In the genomic region with DNA sequence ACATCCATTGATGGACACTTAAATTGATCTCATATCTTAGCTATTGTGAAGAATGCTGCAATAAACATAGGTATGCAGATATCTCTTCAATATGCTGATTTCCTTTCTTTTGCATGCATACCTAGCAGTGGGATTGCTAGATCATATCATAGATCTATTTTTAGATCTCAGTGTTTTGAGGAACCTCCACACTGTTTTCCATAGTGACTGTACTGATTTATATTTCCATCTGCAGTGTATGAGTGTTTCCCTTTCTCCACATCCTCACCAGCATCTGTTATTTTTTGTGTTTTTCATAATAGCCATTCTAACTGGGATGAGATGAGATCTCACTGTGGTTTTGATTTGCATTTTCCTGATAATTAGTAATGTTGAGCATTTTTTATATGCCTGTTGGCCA, we compare ENCODE assay signal across 16 cellular contexts. TPM values are rescaled to one million over a fixed set of nuclear protein-coding genes. Genes with fewer than 3 reads are reported as not detected.
A peak's percentile ranks its signal among the peaks of the same experiment; 100 is the strongest.
DNase-seq lines count a peak whose midpoint lies in the region; ATAC-seq, FAIRE-seq and TF ChIP-seq lines count a peak whose summit lies in the region.
"Had no signal": no experiment of that assay in that cellular context is flagged by ENCODE, and none has a peak within 500 bp of the region (broad histone marks: within the 10 kb centered on the region; RNA-seq: fewer than 3 reads in every experiment).

No MANE protein-coding gene starts in this region.

- no peak for TF ChIP-seq RAD21 in K562 (CRISPR knock-in tag; conservative IDR thresholded peaks at IDR 0.05 in 1 of 2, IDR thresholded peaks at IDR 0.05 in 1 of 2)
- no peak for TF ChIP-seq RAD21 in neural cell (conservative IDR thresholded peaks at IDR 0.05)

- POLR2A ChIA-PET in K562 (lab: Yijun Ruan, JAX), result no interaction called here

- TF ChIP-seq CTCF in HFFc6 (IDR thresholded peaks at IDR 0.05), result no peak
- TF ChIP-seq CTCF in K562 (IDR thresholded peaks at IDR 0.05 in 2 of 3, conservative IDR thresholded peaks at IDR 0.05 in 1 of 3; ENCODE audit: insufficient read depth in 2 of 3, low read depth in 1 of 3, low read length in 3 of 3), result no peak
- no peak for TF ChIP-seq CTCF in neural cell (IDR thresholded peaks at IDR 0.05; ENCODE audit: poor library complexity, severe bottlenecking)

- DNase-seq in HFFc6, result peak; percentile 40
- peak; percentile 31 for DNase-seq in LHCN-M2 (ENCODE audit: low read depth)
- DNase-seq in K562 (ENCODE audit: extremely low read depth in 1 of 4, low spot score in 3 of 4), result no peak
- no peak for DNase-seq in hypothalamus (lab: John Stamatoyannopoulos, UW)
- DNase-seq in GM23248, result no peak
- DNase-seq: BE2C; CD4-positive, alpha-beta memory T cell; DMS79; GDM1 had no signal

- peak overlapping the region; percentile 25; the same call in 1 of the 2 replicates for H3K27ac Mint-ChIP-seq in HFFc6
- H3K27ac Mint-ChIP-seq: CD4-positive, alpha-beta memory T cell had no signal

- peaks cover 0 to 7% of the 10 kb centered on the region in 2 experiments; a peak in 1 of 5 replicates for H3K4me1 ChIP-seq in K562 (replicated peaks in 1 of 2; ENCODE audit: control insufficient read depth in 2 of 2, insufficient read depth in 2 of 2, low read length in 2 of 2)
- peaks cover 17% of the 10 kb centered on the region for H3K4me1 ChIP-seq in GM23248 (ENCODE audit: insufficient read depth)
- H3K4me1 ChIP-seq: A549, BE2C had no signal

- H3K4me2 ChIP-seq in K562 (ENCODE audit: insufficient read depth, low read length) (no peak overlapping the region), neural cell (ENCODE audit: low read length) (no peak overlapping the region), GM23248 (ENCODE audit: unreplicated experiment) (no peak overlapping the region)
- H3K4me2 ChIP-seq: A549 had no signal

- H3K9me1 ChIP-seq in K562 (ENCODE audit: control insufficient read depth, insufficient read depth, low read length), result no peaks in the 10 kb centered on the region

- no peak for ATAC-seq in K562
- no peak for ATAC-seq in GM21528 (IDR thresholded peaks at IDR 0.05; ENCODE audit: low FRiP score, unreplicated experiment)
- ATAC-seq: A549, HCT116 had no signal

- H4K20me1 ChIP-seq in K562 (replicated peaks; ENCODE audit: control insufficient read depth, insufficient read depth, low read length) (no peaks in the 10 kb centered on the region), neural cell (ENCODE audit: insufficient read depth) (no peaks in the 10 kb centered on the region), GM23248 (ENCODE audit: insufficient read depth) (no peaks in the 10 kb centered on the region)

- H3K9me2 ChIP-seq in neural cell (ENCODE audit: insufficient read depth, low read length) (no peaks in the 10 kb centered on the region), GM23248 (ENCODE audit: insufficient read depth) (no peaks in the 10 kb centered on the region)

- H3K4me3 Mint-ChIP-seq in HFFc6, result no peak overlapping the region
- H3K4me3 Mint-ChIP-seq: CD4-positive, alpha-beta memory T cell had no signal

- TF ChIP-seq POLR2A in K562 (conservative IDR thresholded peaks at IDR 0.05), result no peak

- CTCF ChIA-PET in K562 (lab: Yijun Ruan, JAX; ENCODE audit: low intra/inter-chr PET ratio), result no interaction called here

- no peaks in the 10 kb centered on the region; the same call in 1 of the 2 replicates for H3K9me3 ChIP-seq in K562 (replicated peaks; ENCODE audit: control insufficient read depth, insufficient read depth, low read depth, low read length)
- no peaks in the 10 kb centered on the region for H3K9me3 ChIP-seq in neural cell (ENCODE audit: low read length)
- peaks cover 3% of the 10 kb centered on the region for H3K9me3 ChIP-seq in GM23248 (ENCODE audit: low read depth)
- H3K9me3 ChIP-seq: BE2C had no signal

- H3K79me2 ChIP-seq in K562 (ENCODE audit: control insufficient read depth, insufficient read depth, low read length) (no peaks in the 10 kb centered on the region), neural cell (replicated peaks; ENCODE audit: insufficient read depth, low read length) (no peaks in the 10 kb centered on the region), GM23248 (ENCODE audit: insufficient read depth) (no peaks in the 10 kb centered on the region)

- TF ChIP-seq EP300 in K562 (IDR thresholded peaks at IDR 0.05; ENCODE audit: low read length) (no peak), neural cell (conservative IDR thresholded peaks at IDR 0.05; ENCODE audit: poor library complexity, severe bottlenecking) (no peak)

- H3K4me1 Mint-ChIP-seq in HFFc6 (ENCODE audit: low read depth), result peaks cover 46% of the 10 kb centered on the region

- in situ Hi-C loops in K562 (cut with MboI) (loop anchor here (10.0 kb wide), 1 partner anchor 175 kb away; no protein-coding TSS in a partner anchor), GM23248 (cut with MboI) (loop anchor here (25.0 kb wide), 1 partner anchor 93 kb away; no protein-coding TSS in a partner anchor)

- peaks cover 5% of the 10 kb centered on the region for H3K9me3 Mint-ChIP-seq in HFFc6

- FAIRE-seq in K562 (lab: Jason Lieb, UNC), result no peak
- FAIRE-seq: A549, GM12892, GM19239 had no signal

- H3K36me3 ChIP-seq in K562 (ENCODE audit: control insufficient read depth, insufficient read depth, low read length) (no peaks in the 10 kb centered on the region), neural cell (ENCODE audit: insufficient read depth, low read length) (no peaks in the 10 kb centered on the region), GM23248 (ENCODE audit: low read depth) (no peaks in the 10 kb centered on the region)
- H3K36me3 ChIP-seq: BE2C had no signal

- H3K27me3 ChIP-seq in K562 (ENCODE audit: control insufficient read depth in 2 of 2, insufficient read depth in 2 of 2, low read length in 2 of 2) (no peaks in the 10 kb centered on the region), neural cell (ENCODE audit: insufficient read depth, low read depth, low read length) (no peaks in the 10 kb centered on the region), GM23248 (replicated peaks; ENCODE audit: insufficient read depth) (no peaks in the 10 kb centered on the region)
- H3K27me3 ChIP-seq: BE2C had no signal

- no peak overlapping the region for H3K4me3 ChIP-seq in K562
- no peak overlapping the region for H3K4me3 ChIP-seq in neural cell (ENCODE audit: low read length)
- no peak overlapping the region for H3K4me3 ChIP-seq in GM23248
- H3K4me3 ChIP-seq: A549 had no signal

- peaks cover 3% of the 10 kb centered on the region for H3F3A ChIP-seq in neural cell (ENCODE audit: insufficient read depth, low read length, poor library complexity, severe bottlenecking)
- H3F3A ChIP-seq in GM23248 (ENCODE audit: insufficient read depth), result peaks cover 15% of the 10 kb centered on the region; the same call in 1 of the 2 replicates

- H3K36me3 Mint-ChIP-seq in HFFc6 (ENCODE audit: low read depth), result peaks cover 18% of the 10 kb centered on the region
- H3K36me3 Mint-ChIP-seq: CD4-positive, alpha-beta memory T cell had no signal

- no peak overlapping the region for H3K9ac ChIP-seq in K562 (ENCODE audit: insufficient read depth in 1 of 2, low read depth in 2 of 2, low read length in 2 of 2)
- no peak overlapping the region for H3K9ac ChIP-seq in neural cell (ENCODE audit: low read length)
- H3K9ac ChIP-seq in GM23248, result no peak overlapping the region

- BruUV-seq in K562 (replicated peaks; lab: Mats Ljungman, UMichigan), result no TSS peak

- H3K27me3 Mint-ChIP-seq in HFFc6 (ENCODE audit: insufficient read depth), result peaks cover 2% of the 10 kb centered on the region
- H3K27me3 Mint-ChIP-seq: CD4-positive, alpha-beta memory T cell had no signal

- intact Hi-C loops in K562 (cut with micrococcal nuclease), result loop anchor here (10.0 kb wide), 1 partner anchor 525 kb away; no protein-coding TSS in a partner anchor

- H3K27ac ChIP-seq in K562 (ENCODE audit: extremely low read depth, low read depth, low read length), result no peak overlapping the region
- H3K27ac ChIP-seq in neural cell (ENCODE audit: low read length), result peak overlapping the region; percentile 19
- H3K27ac ChIP-seq in GM23248, result no peak overlapping the region
- H3K27ac ChIP-seq: A549, C4-2B had no signal

- no peak overlapping the region for H2AFZ ChIP-seq in K562 (ENCODE audit: low read depth, low read length)
- no peak overlapping the region for H2AFZ ChIP-seq in neural cell (ENCODE audit: low read depth, low read length)
- H2AFZ ChIP-seq in GM23248, result no peak overlapping the region

TF ChIP-seq in K562, 482 proteins besides CTCF, POLR2A, EP300 and RAD21:
- TF ChIP-seq ZNF445 (CRISPR knock-in tag; IDR thresholded peaks at IDR 0.05; ENCODE audit: low read depth) (no peak), MEF2D (tag; conservative IDR thresholded peaks at IDR 0.05; ENCODE audit: low read depth) (peak; percentile 80)
TF ChIP-seq in K562: peak in this region for 1.

TF ChIP-seq in neural cell, 6 proteins besides CTCF, POLR2A, EP300 and RAD21:
- TF ChIP-seq SMC3 (conservative IDR thresholded peaks at IDR 0.05; ENCODE audit: poor library complexity) (no peak), EZH2 (IDR thresholded peaks at IDR 0.05; ENCODE audit: borderline replicate concordance, insufficient read depth, low read length, poor library complexity, severe bottlenecking) (no peak), POLR2AphosphoS5 (IDR thresholded peaks at IDR 0.05) (no peak), TAF1 (IDR thresholded peaks at IDR 0.05; ENCODE audit: low read depth) (no peak)

RNA-seq across cellular contexts. Expression of gene RASA2, which starts 17.1 kb away (rescaled TPM):
- 10 to 100 TPM; 12.6 to 17.7 (median 14.5) TPM for total RNA-seq in HFFc6 (2021; fragmentation: NEBNext Ultra II Directional; extraction: Animal tissue kit (Norgen Biotek cat#: 25700))
- total RNA-seq in LHCN-M2 (2014; rRNA removed) (10.9 and 11.3 TPM in 2 replicates), K562 (2014; rRNA removed) (6.1 and 6.6 TPM in 2 replicates), K562 (2014; rRNA removed; fragmentation: Illumina TruSeq; extraction: Trizol) (12.8 and 13.4 TPM in 2 replicates), K562 (2015; rRNA removed; fragmentation: Illumina TruSeq; extraction: Trizol) (10.0 and 11.3 TPM in 2 replicates), K562 (2021) (10.4 and 14.1 TPM in 2 replicates)
- 2.3 TPM for polyA plus RNA-seq in LHCN-M2 (2012)
- 7.2 and 29.1 TPM in 2 replicates for total RNA-seq in K562 (2011; cell fraction: chromatin; rRNA removed; ENCODE audit: low replicate concordance)
- total RNA-seq in K562 (2011; cell fraction: nucleolus; rRNA removed), result 4.7 and 8.2 TPM in 2 replicates
- 9.2 and 13.4 TPM in 2 replicates for total RNA-seq in K562 (2011; cell fraction: nucleoplasm; rRNA removed)
- polyA plus RNA-seq in K562 (2011; rRNA removed) (7.6 and 9.5 TPM in 2 replicates), K562 (2014; fragmentation: Illumina TruSeq; extraction: Trizol) (7.6 and 9.7 TPM in 2 replicates), K562 (2014; fragmentation: Nextera tagmentation; extraction: Ambion mirVana) (1 to 10 TPM; 2.0 to 2.7 TPM), K562 (2014; rRNA removed) (6.2 TPM in 2 replicates), neural cell (37.4 and 37.5 TPM in 2 replicates), GM23248 (2016; fragmentation: Nextera tagmentation; extraction: Ambion mirVana) (12.4 and 16.9 TPM in 2 replicates)
- polyA plus RNA-seq in K562 (2011; cell fraction: cytosol; rRNA removed), result 1.2 and 2.7 TPM in 2 replicates
- polyA plus RNA-seq in K562 (2011; cell fraction: nucleus; rRNA removed), result 7.1 and 10.2 TPM in 2 replicates
- polyA plus RNA-seq in K562 (2012), result 4.0 and 5.3 TPM in 2 replicates
- 9.3 and 12.8 TPM in 2 replicates for polyA minus RNA-seq in K562 (2011; rRNA and poly(A)+ RNA removed)
- 4.0 and 4.8 TPM in 2 replicates for polyA minus RNA-seq in K562 (2011; cell fraction: cytosol; rRNA and poly(A)+ RNA removed)
- 5.3 and 11.9 TPM in 2 replicates for polyA minus RNA-seq in K562 (2011; cell fraction: nucleus; rRNA and poly(A)+ RNA removed)
- polyA minus RNA-seq in neural cell, result 34.3 and 40.7 TPM in 2 replicates
- total RNA-seq in GM23248 (2014; rRNA removed; shearing (Covaris generic)), result 18.8 and 21.0 TPM in 2 replicates

Comparison
In these comparisons a context has a peak if more than half of its experiments do, and no peak if none do; other contexts are left out.
1. DNase-seq: peak in HFFc6 (single experiment) and LHCN-M2 (single experiment); none in K562 (0 of 4), hypothalamus (0 of 51) and GM23248 (single experiment).